ENCODE assay signal across 13 cellular contexts in genomic region chr9:71490810-71491209, GRCh38.
DNase-seq lines count a peak whose midpoint lies in the region; ATAC-seq and TF ChIP-seq lines count a peak whose summit lies in the region.
"Had no signal": no experiment of that assay in that cellular context is flagged by ENCODE, and none has a peak within 500 bp of the region (broad histone marks: within the 10 kb centered on the region; RNA-seq: fewer than 3 reads in every experiment).

No MANE protein-coding gene starts in this region.

- no peaks in the 10 kb centered on the region for H4K20me1 ChIP-seq in neural progenitor cell (ENCODE audit: low read depth)

- H3K36me3 ChIP-seq in neural progenitor cell: no peaks in the 10 kb centered on the region
- H3K36me3 ChIP-seq: esophagus muscularis mucosa, vagina had no signal

- H3K27me3 Mint-ChIP-seq in WTC11 (ENCODE audit: low read depth): no peaks in the 10 kb centered on the region
- H3K27me3 Mint-ChIP-seq in neural progenitor cell (ENCODE audit: insufficient read depth, low read depth): no peaks in the 10 kb centered on the region

- H3K4me1 ChIP-seq in neural progenitor cell: peaks cover 12% of the 10 kb centered on the region
- H3K4me1 ChIP-seq: esophagus muscularis mucosa, vagina had no signal

- no peak for DNase-seq in WTC11 (ENCODE audit: low spot score)
- peak; percentile 4 for DNase-seq in neural progenitor cell (ENCODE audit: low spot score)
- no peak for DNase-seq in stimulated activated CD4-positive, alpha-beta T cell treated with anti-CD3 and anti-CD28 coated beads, Interleukin-2, amount 100 ng/mL, for 24 hours
- DNase-seq: activated naive CD4-positive, alpha-beta T cell treated with anti-CD3 and anti-CD28 coated beads, Interleukin-2, amount 10 ng/mL, durations not matched to agents 7 days and 5 days; naive thymus-derived CD8-positive, alpha-beta T cell; stimulated activated CD4-positive, alpha-beta T cell treated with anti-CD3 and anti-CD28 coated beads, Interleukin-4, amount 100 ng/mL, for 24 hours had no signal

- H3K27me3 ChIP-seq in neural progenitor cell: no peaks in the 10 kb centered on the region
- H3K27me3 ChIP-seq: esophagus muscularis mucosa, vagina had no signal

- POLR2A ChIA-PET in WTC11 (lab: Charles Lee): no interaction called here

- H3K9me3 Mint-ChIP-seq in WTC11 (no peaks in the 10 kb centered on the region), neural progenitor cell (peaks cover 3% of the 10 kb centered on the region)
- H3K9me3 Mint-ChIP-seq: activated naive CD4-positive, alpha-beta T cell treated with anti-CD3 and anti-CD28 coated beads, Interleukin-2, amount 10 ng/mL, durations not matched to agents 7 days and 5 days had no signal

- H3F3A ChIP-seq in neural progenitor cell (ENCODE audit: low read depth): no peaks in the 10 kb centered on the region

- no peak overlapping the region for H3K4me3 ChIP-seq in GM12875 (ENCODE audit: low read depth, low read length)
- no peak overlapping the region for H3K4me3 ChIP-seq in neural progenitor cell
- H3K4me3 ChIP-seq: esophagus muscularis mucosa, vagina had no signal

- no peaks in the 10 kb centered on the region for H3K9me3 ChIP-seq in neural progenitor cell (ENCODE audit: low read depth)
- H3K9me3 ChIP-seq: esophagus muscularis mucosa, vagina had no signal

- H3K79me2 ChIP-seq in neural progenitor cell (ENCODE audit: low read depth): no peaks in the 10 kb centered on the region

- TF ChIP-seq CTCF in GM12875 (IDR thresholded peaks at IDR 0.05; ENCODE audit: borderline replicate concordance, insufficient read depth, low read depth, low read length): peak; percentile 8; the same call in 1 of the 2 replicates
- no peak for TF ChIP-seq CTCF in WTC11 (IDR thresholded peaks at IDR 0.05)
- TF ChIP-seq CTCF in neural progenitor cell (IDR thresholded peaks at IDR 0.05): peak; percentile 44

- no peak overlapping the region for H3K27ac Mint-ChIP-seq in WTC11
- H3K27ac Mint-ChIP-seq in neural progenitor cell: no peak overlapping the region
- H3K27ac Mint-ChIP-seq: activated naive CD4-positive, alpha-beta T cell treated with anti-CD3 and anti-CD28 coated beads, Interleukin-2, amount 10 ng/mL, durations not matched to agents 7 days and 5 days; naive thymus-derived CD8-positive, alpha-beta T cell had no signal

- no peak overlapping the region for H3K27ac ChIP-seq in neural progenitor cell
- H3K27ac ChIP-seq: esophagus muscularis mucosa, vagina had no signal

- no peak overlapping the region for H3K4me2 ChIP-seq in neural progenitor cell

- ATAC-seq in HG03175 (IDR thresholded peaks at IDR 0.05; ENCODE audit: unreplicated experiment) (peak; percentile 48), WTC11 (peak; percentile 59), HG03280 (IDR thresholded peaks at IDR 0.05; ENCODE audit: unreplicated experiment) (no peak), HG02938 (IDR thresholded peaks at IDR 0.05; ENCODE audit: unreplicated experiment) (no peak), HG03196 (IDR thresholded peaks at IDR 0.05; ENCODE audit: unreplicated experiment) (no peak)
- ATAC-seq: naive thymus-derived CD8-positive, alpha-beta T cell had no signal

- H3K36me3 Mint-ChIP-seq in WTC11 (no peaks in the 10 kb centered on the region), neural progenitor cell (no peaks in the 10 kb centered on the region)
- H3K36me3 Mint-ChIP-seq: activated naive CD4-positive, alpha-beta T cell treated with anti-CD3 and anti-CD28 coated beads, Interleukin-2, amount 10 ng/mL, durations not matched to agents 7 days and 5 days; naive thymus-derived CD8-positive, alpha-beta T cell had no signal

- H3K9ac ChIP-seq in neural progenitor cell: no peak overlapping the region

- no peaks in the 10 kb centered on the region for H3K4me1 Mint-ChIP-seq in WTC11
- peaks cover 14% of the 10 kb centered on the region for H3K4me1 Mint-ChIP-seq in neural progenitor cell
- H3K4me1 Mint-ChIP-seq: activated naive CD4-positive, alpha-beta T cell treated with anti-CD3 and anti-CD28 coated beads, Interleukin-2, amount 10 ng/mL, durations not matched to agents 7 days and 5 days; naive thymus-derived CD8-positive, alpha-beta T cell had no signal

- H3K4me3 Mint-ChIP-seq in WTC11 (no peak overlapping the region), neural progenitor cell (no peak overlapping the region)
- H3K4me3 Mint-ChIP-seq: activated naive CD4-positive, alpha-beta T cell treated with anti-CD3 and anti-CD28 coated beads, Interleukin-2, amount 10 ng/mL, durations not matched to agents 7 days and 5 days; naive thymus-derived CD8-positive, alpha-beta T cell had no signal

- CTCF ChIA-PET in WTC11 (lab: Charles Lee): interaction anchor here (0.6 to 1.2 kb wide), 7 partner anchors 26 to 205 kb away, joined by 3 to 6 read pairs (median 3); no protein-coding TSS in a partner anchor

- no peak overlapping the region for H2AFZ ChIP-seq in neural progenitor cell (replicated peaks)

TF ChIP-seq in WTC11, 78 proteins besides CTCF, POLR2A, EP300 and RAD21:
- TF ChIP-seq MYBL2 (CRISPR knock-in tag; IDR thresholded peaks at IDR 0.05): no peak

Comparison
In these comparisons a context has a peak if more than half of its experiments do, and no peak if none do; other contexts are left out.
1. ATAC-seq: peak in HG03175 (single experiment) and WTC11 (single experiment); none in HG03280 (single experiment), HG02938 (single experiment) and HG03196 (single experiment).